8 cellular contexts compared by ENCODE assay signal in the genomic region with DNA sequence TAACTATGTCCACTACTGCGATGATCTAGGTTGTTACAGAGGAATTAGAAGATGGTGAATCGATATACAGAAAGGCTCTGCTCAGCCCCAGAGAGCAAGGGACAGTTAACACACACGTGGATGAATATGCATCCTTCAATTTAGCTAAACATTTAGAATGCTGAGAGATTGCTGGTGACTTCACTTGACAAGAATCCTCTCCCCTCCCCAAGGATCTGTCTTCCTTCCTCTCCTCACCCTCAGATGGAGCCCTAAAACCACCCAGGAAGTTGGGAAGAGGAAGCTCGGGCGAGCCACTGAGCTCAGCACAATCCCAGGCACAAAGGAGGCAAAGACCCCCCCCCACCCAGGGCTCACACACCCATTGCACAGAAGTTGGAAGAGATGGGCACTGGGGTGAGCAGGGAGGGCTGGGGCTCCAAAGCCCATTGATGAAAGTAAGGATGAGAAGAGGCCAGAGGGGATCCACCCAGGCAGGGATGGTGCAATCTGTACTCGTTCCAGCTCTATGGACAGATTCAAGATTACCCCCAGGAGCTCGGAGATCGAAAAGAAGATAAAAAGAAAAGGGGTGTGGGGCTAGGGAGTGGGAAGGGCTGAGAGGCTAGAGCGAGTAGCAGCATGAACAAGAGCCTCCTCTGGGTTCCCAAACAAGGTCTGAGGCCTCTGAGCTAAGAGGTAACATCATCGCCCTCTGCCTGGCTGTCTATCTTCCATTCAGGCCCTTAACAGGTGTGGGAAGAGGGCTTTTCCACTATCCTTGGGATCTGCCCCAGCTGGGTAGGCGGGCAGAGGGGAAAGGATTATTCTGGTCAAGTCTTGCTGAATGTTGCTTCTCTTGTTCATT. TPM values are rescaled to one million over a fixed set of nuclear protein-coding genes. Genes with fewer than 3 reads are reported as not detected.
DNase-seq lines count a peak whose midpoint lies in the region; ATAC-seq and TF ChIP-seq lines count a peak whose summit lies in the region.

No MANE protein-coding gene starts in this region.

- 19 to 31% methylated on average over 8 to 9 of the region's 11 CpGs for WGBS in body of pancreas, 2 donors
- WGBS in thymus, result 49% methylated on average over 11 of the region's 11 CpGs

- H3K36me3 ChIP-seq in body of pancreas (replicated peaks in 1 of 2; ENCODE audit: insufficient read depth in 1 of 2, low read depth in 2 of 2) (peaks cover 0 to 3% of the 10 kb centered on the region in 2 donors), left lung (peaks cover 0 to 26% of the 10 kb centered on the region in 2 donors), thymus (ENCODE audit: control insufficient read depth, insufficient read depth) (peaks cover 14% of the 10 kb centered on the region)

- TF ChIP-seq CTCF in body of pancreas (IDR thresholded peaks at IDR 0.05), result no peak
- TF ChIP-seq CTCF in left lung (IDR thresholded peaks at IDR 0.05), result no peak

- H3K27me3 ChIP-seq in body of pancreas (no peaks in the 10 kb centered on the region), left lung (no peaks in the 10 kb centered on the region), thymus (ENCODE audit: control insufficient read depth, insufficient read depth) (no peaks in the 10 kb centered on the region)

- DNase-seq in GM04504 (ENCODE audit: low read depth) (peak; percentile 36), NCI-H524 (lab: John Stamatoyannopoulos, UW) (peak; percentile 53 to 77), body of pancreas (no peak), left lung (no peak), NCI-H2196 (lab: John Stamatoyannopoulos, UW; ENCODE audit: unreplicated experiment) (no peak)
- DNase-seq in activated CD4-positive, CD25-positive, alpha-beta regulatory T cell treated with anti-CD3 and anti-CD28 coated beads, Interleukin-2, amount 50 U/mL, for 72 hours, result no peak

- H3K4me1 ChIP-seq in body of pancreas (peaks cover 38% of the 10 kb centered on the region), left lung (peaks cover 11 to 25% of the 10 kb centered on the region in 2 donors), thymus (ENCODE audit: control insufficient read depth, insufficient read depth, low read length) (no peaks in the 10 kb centered on the region)

- H3K9me3 ChIP-seq in body of pancreas (no peaks in the 10 kb centered on the region), left lung (no peaks in the 10 kb centered on the region), thymus (ENCODE audit: control insufficient read depth) (no peaks in the 10 kb centered on the region)

- ATAC-seq in body of pancreas, result no peak
- no peak for ATAC-seq in left lung
- no peak for ATAC-seq in HG03045 (IDR thresholded peaks at IDR 0.05; ENCODE audit: unreplicated experiment)

- intact Hi-C loops in body of pancreas (cut with DNase I) (no loop called here), left lung (cut with DNase I) (no loop called here)

- no peak overlapping the region for H3K4me3 ChIP-seq in body of pancreas
- H3K4me3 ChIP-seq in left lung, result peak overlapping the region; percentile 57 to 70
- H3K4me3 ChIP-seq in thymus (ENCODE audit: low read length), result peak overlapping the region; percentile 30

- peak in 1 of 3 donors; percentile 11 for TF ChIP-seq POLR2A in body of pancreas (IDR thresholded peaks at IDR 0.05)

- H3K27ac ChIP-seq in body of pancreas (peak overlapping the region; percentile 83 to 92 (median 88)), left lung (peak overlapping the region; percentile 93 to 96), thymus (ENCODE audit: low read depth) (peak overlapping the region; percentile 18)

RNA-seq across cellular contexts. Expression of a gene that starts 1.3 kb away (rescaled TPM):
- total RNA-seq in body of pancreas, result 10 to 100 TPM; 24.9 to 71.9 TPM
- total RNA-seq in left lung, result 10 to 100 TPM; 48.0 to 63.5 TPM
- 27.1 TPM for polyA plus RNA-seq in thymus

RNA-seq across cellular contexts. Expression of a gene that starts 16.9 kb away (rescaled TPM):
- total RNA-seq in body of pancreas (10 to 100 TPM in 1 of 2 donors, 1 to 10 TPM in 1; 6.5 to 13.8 TPM), left lung (10 to 100 TPM in 1 of 2 donors, 1 to 10 TPM in 1; 9.7 to 11.9 TPM)
- polyA plus RNA-seq in thymus, result 4.4 TPM

RNA-seq across cellular contexts. Expression of a gene that starts 31.9 kb away (rescaled TPM):
- total RNA-seq in body of pancreas (10 to 100 TPM in 1 of 2 donors, 1 to 10 TPM in 1; 5.4 to 10.9 TPM), left lung (10 to 100 TPM; 37.3 to 40.0 TPM)
- 24.6 TPM for polyA plus RNA-seq in thymus

RNA-seq across cellular contexts. Expression of a gene that starts 37.8 kb away (rescaled TPM):
- total RNA-seq in body of pancreas, result 10 to 100 TPM; 59.4 to 77.1 TPM
- total RNA-seq in left lung, result 10 to 100 TPM; 47.5 to 51.6 TPM
- polyA plus RNA-seq in thymus, result 103 TPM

RNA-seq across cellular contexts. Expression of a gene that starts 39.8 kb away (rescaled TPM):
- 10 to 100 TPM; 22.8 to 42.5 TPM for total RNA-seq in body of pancreas
- total RNA-seq in left lung, result 10 to 100 TPM; 36.1 to 52.2 TPM
- 37.0 TPM for polyA plus RNA-seq in thymus

Comparison
In these comparisons a context has a peak if more than half of its experiments do, and no peak if none do; other contexts are left out.
1. DNase-seq: peak in GM04504 (single experiment) and NCI-H524 (2 of 2); none in body of pancreas (0 of 4), left lung (0 of 2), activated CD4-positive, CD25-positive, alpha-beta regulatory T cell treated with anti-CD3 and anti-CD28 coated beads, Interleukin-2, amount 50 U/mL, for 72 hours (single experiment) and NCI-H2196 (single experiment).
2. H3K27ac ChIP-seq: peak in every context shown above with its lines; median percentile 94 in left lung; 88 in body of pancreas; 18 in thymus.
3. H3K4me3 ChIP-seq: peak in left lung (2 of 2) and thymus (single experiment); none in body of pancreas (0 of 2).